In genomic region chr3:134485620-134486576, GRCh38 we compare ENCODE assay signal across 1 cellular context.
TF ChIP-seq lines count a peak whose summit lies in the region.

ANAPC13 (minus strand) TSS chr3:134485985; CDS start chr3:134482904, 3,081 bp downstream.
CEP63 (plus strand) TSS chr3:134486057; CDS start chr3:134495321, 9,264 bp downstream.

TF ChIP-seq in K562, 482 proteins besides CTCF, POLR2A, EP300 and RAD21 (continued from another document and continues in another):
- TF ChIP-seq CBFA2T3 (IDR thresholded peaks at IDR 0.05) (no peak), SLC30A9 (CRISPR knock-in tag; IDR thresholded peaks at IDR 0.05) (no peak), JUN (IDR thresholded peaks at IDR 0.05; ENCODE audit: borderline replicate concordance, low read depth, low read length) (no peak), JUN (CRISPR knock-in tag; IDR thresholded peaks at IDR 0.05; ENCODE audit: borderline replicate concordance) (no peak), ASH1L (IDR thresholded peaks at IDR 0.05; ENCODE audit: borderline replicate concordance, low read depth, partially characterized antibody) (peak; percentile 53), ZNF586 (CRISPR knock-in tag; conservative IDR thresholded peaks at IDR 0.05) (no peak), PHB (CRISPR knock-in tag; IDR thresholded peaks at IDR 0.05) (no peak), FIP1L1 (IDR thresholded peaks at IDR 0.05; ENCODE audit: low read depth, low read length, poor library complexity, severe bottlenecking) (no peak), ARID3B (CRISPR knock-in tag; IDR thresholded peaks at IDR 0.05; ENCODE audit: borderline replicate concordance) (no peak), STAT6 (CRISPR knock-in tag; IDR thresholded peaks at IDR 0.05) (no peak), ZNF584 (CRISPR knock-in tag; IDR thresholded peaks at IDR 0.05; ENCODE audit: low read depth) (no peak), KLF13 (tag; IDR thresholded peaks at IDR 0.05; ENCODE audit: borderline replicate concordance, low read depth) (peak; percentile 51; the same call in 1 of the 2 replicates), ZNF197 (CRISPR knock-in tag; IDR thresholded peaks at IDR 0.05; ENCODE audit: low read depth) (no peak), ZNF512 (tag; IDR thresholded peaks at IDR 0.05) (no peak), PHTF2 (CRISPR knock-in tag; IDR thresholded peaks at IDR 0.05) (no peak), E4F1 (CRISPR knock-in tag; IDR thresholded peaks at IDR 0.05; ENCODE audit: borderline replicate concordance) (peak; percentile 79), FOXK2 (conservative IDR thresholded peaks at IDR 0.05 in 1 of 2, IDR thresholded peaks at IDR 0.05 in 1 of 2; ENCODE audit: low read depth in 2 of 2) (peak in 1 of 2 experiments; percentile 98; a peak in 2 of 4 replicates), ZBTB5 (IDR thresholded peaks at IDR 0.05) (no peak), WHSC1 (IDR thresholded peaks at IDR 0.05; ENCODE audit: low read length) (no peak), FOXK1 (CRISPR knock-in tag; IDR thresholded peaks at IDR 0.05; ENCODE audit: borderline replicate concordance) (no peak), FOXA3 (CRISPR knock-in tag; conservative IDR thresholded peaks at IDR 0.05 in 1 of 2, IDR thresholded peaks at IDR 0.05 in 1 of 2) (peak in 1 of 2 experiments; percentile 52; a peak in 1 of 4 replicates), ZNF668 (CRISPR knock-in tag; IDR thresholded peaks at IDR 0.05) (no peak), ZBTB49 (CRISPR knock-in tag; IDR thresholded peaks at IDR 0.05; ENCODE audit: borderline replicate concordance) (no peak), GATAD2B (IDR thresholded peaks at IDR 0.05; ENCODE audit: borderline replicate concordance) (peak; percentile 19; the same call in 1 of the 2 replicates), RBFOX2 (IDR thresholded peaks at IDR 0.05; ENCODE audit: low read depth, low read length) (peak; percentile 94), SNAPC5 (CRISPR knock-in tag; IDR thresholded peaks at IDR 0.05) (no peak), ZC3H11A (IDR thresholded peaks at IDR 0.05; ENCODE audit: low read depth, low read length) (no peak), ZNF407 (IDR thresholded peaks at IDR 0.05; ENCODE audit: low read depth) (peak; percentile 91), HDAC8 (tag; IDR thresholded peaks at IDR 0.05) (no peak), MED1 (CRISPR knock-in tag; IDR thresholded peaks at IDR 0.05; ENCODE audit: borderline replicate concordance) (no peak), CBFB (CRISPR knock-in tag; IDR thresholded peaks at IDR 0.05) (peak; percentile 40; the same call in 1 of the 2 replicates), TCF7 (IDR thresholded peaks at IDR 0.05; ENCODE audit: borderline replicate concordance) (peak; percentile 84; the same call in 1 of the 2 replicates), ZFP1 (CRISPR knock-in tag; IDR thresholded peaks at IDR 0.05) (no peak), ESRRB (CRISPR knock-in tag; IDR thresholded peaks at IDR 0.05; ENCODE audit: borderline replicate concordance) (no peak), RBM17 (IDR thresholded peaks at IDR 0.05; ENCODE audit: borderline replicate concordance, low read depth, low read length) (no peak), TAF1 (IDR thresholded peaks at IDR 0.05; ENCODE audit: control insufficient read depth, extremely low read depth, insufficient read depth, low read length, severe bottlenecking) (peak; percentile 71), DACH1 (IDR thresholded peaks at IDR 0.05; ENCODE audit: partially characterized antibody) (peak; percentile 77), NCOA1 (IDR thresholded peaks at IDR 0.05; ENCODE audit: low read depth) (no peak), EWSR1 (IDR thresholded peaks at IDR 0.05; ENCODE audit: borderline replicate concordance, low read depth, partially characterized antibody) (no peak), ZNF431 (CRISPR knock-in tag; IDR thresholded peaks at IDR 0.05) (peak; percentile 61; the same call in 1 of the 2 replicates), ZNF133 (CRISPR knock-in tag; IDR thresholded peaks at IDR 0.05) (no peak)
